ENCODE assay signal across 12 cellular contexts in genomic region chr22:46845281-46846153, GRCh38.
DNase-seq lines count a peak whose midpoint lies in the region; FAIRE-seq and TF ChIP-seq lines count a peak whose summit lies in the region.
"Had no signal": no experiment of that assay in that cellular context is flagged by ENCODE, and none has a peak within 500 bp of the region (broad histone marks: within the 10 kb centered on the region; RNA-seq: fewer than 3 reads in every experiment).

No MANE protein-coding gene starts in this region.

- peak; percentile 72 for TF ChIP-seq CTCF in HFFc6 (IDR thresholded peaks at IDR 0.05)
- peak; percentile 48 for TF ChIP-seq CTCF in cardiac fibroblast (IDR thresholded peaks at IDR 0.05; ENCODE audit: low read depth, low read length)
- peak; percentile 15 for TF ChIP-seq CTCF in kidney (IDR thresholded peaks at IDR 0.05; ENCODE audit: borderline replicate concordance, extremely low read depth, insufficient read depth)

- H3K4me3 ChIP-seq in cardiac fibroblast (replicated peaks in 1 of 2; ENCODE audit: low read depth in 2 of 2, low read length in 2 of 2): no peak overlapping the region
- H3K4me3 ChIP-seq in kidney (ENCODE audit: low read length in 2 of 2): no peak overlapping the region
- H3K4me3 ChIP-seq in stomach smooth muscle (ENCODE audit: low read length in 2 of 2): peak overlapping the region; percentile 52 to 69

- H3K27me3 Mint-ChIP-seq in HFFc6 (ENCODE audit: insufficient read depth): no peaks in the 10 kb centered on the region; the same call in none of the 2 replicates
- H3K27me3 Mint-ChIP-seq: activated T-helper 17 cell treated with anti-CD3 and anti-CD28 coated beads, Interleukin-2, amount 50 U/mL, for 72 hours had no signal

- intact Hi-C loops in kidney (cut with DNase I): no loop called here

- H3K36me3 Mint-ChIP-seq in HFFc6 (ENCODE audit: low read depth): 0 out of 2 replicates have a peak, but pooled peaks cover 9% of the 10 kb centered on the region

- no peaks in the 10 kb centered on the region for H3K36me3 ChIP-seq in kidney (ENCODE audit: control insufficient read depth in 1 of 2, insufficient read depth in 2 of 2, low read length in 2 of 2)
- H3K36me3 ChIP-seq in stomach smooth muscle (ENCODE audit: control insufficient read depth in 2 of 2, insufficient read depth in 2 of 2, low read length in 2 of 2): no peaks in the 10 kb centered on the region

- H3K9me3 ChIP-seq in kidney (ENCODE audit: control insufficient read depth in 1 of 2, low read length in 2 of 2): no peaks in the 10 kb centered on the region
- no peaks in the 10 kb centered on the region for H3K9me3 ChIP-seq in stomach smooth muscle (ENCODE audit: control insufficient read depth in 2 of 2, low read length in 2 of 2)
- H3K9me3 ChIP-seq: Peyer's patch had no signal

- H3K27me3 ChIP-seq in stomach smooth muscle (ENCODE audit: control insufficient read depth in 1 of 2, insufficient read depth in 2 of 2, low read length in 2 of 2): no peaks in the 10 kb centered on the region
- H3K27me3 ChIP-seq: Peyer's patch had no signal

- no peak for FAIRE-seq in kidney (lab: Jason Lieb, UNC)
- FAIRE-seq: GM18507 had no signal

- peaks cover 71% of the 10 kb centered on the region for H3K4me1 Mint-ChIP-seq in HFFc6 (ENCODE audit: low read depth)

- H3K27ac ChIP-seq in kidney (ENCODE audit: low read depth in 2 of 2, low read length in 2 of 2) (no peak overlapping the region), stomach smooth muscle (ENCODE audit: low read length) (no peak overlapping the region)
- H3K27ac ChIP-seq: Peyer's patch had no signal

- no peak overlapping the region for H3K9ac ChIP-seq in kidney (ENCODE audit: low read length in 2 of 2)
- peak overlapping the region in 1 of 2 donors; percentile 66 for H3K9ac ChIP-seq in stomach smooth muscle (ENCODE audit: low read length in 2 of 2)

- H3K4me1 ChIP-seq in kidney (ENCODE audit: control insufficient read depth in 1 of 2, insufficient read depth in 1 of 2, low read depth in 1 of 2, low read length in 2 of 2): no peaks in the 10 kb centered on the region
- H3K4me1 ChIP-seq in stomach smooth muscle (ENCODE audit: control insufficient read depth, insufficient read depth, low read length): peaks cover 6% of the 10 kb centered on the region
- H3K4me1 ChIP-seq: Peyer's patch had no signal

- peak overlapping the region; percentile 27 for H3K27ac Mint-ChIP-seq in HFFc6
- H3K27ac Mint-ChIP-seq: activated T-helper 17 cell treated with anti-CD3 and anti-CD28 coated beads, Interleukin-2, amount 50 U/mL, for 72 hours had no signal

- DNase-seq in HFFc6 (peak; percentile 8), cardiac fibroblast (ENCODE audit: low read depth in 2 of 2) (peak; percentile 74 to 78), kidney (no peak), 8988T (no peak), NCI-H510A treated with DMSO at 0.1 percent for 48 hours (lab: John Stamatoyannopoulos, UW) (no peak), KBM-7 (no peak)
- DNase-seq in NK-92 treated with Interleukin-12 subunit alpha and Interleukin-12 subunit beta, amount 100 ng/mL, for 24 hours (lab: John Stamatoyannopoulos, UW): no peak
- DNase-seq: mesendoderm had no signal

- no peaks in the 10 kb centered on the region for H3K9me3 Mint-ChIP-seq in HFFc6
- H3K9me3 Mint-ChIP-seq: activated T-helper 17 cell treated with anti-CD3 and anti-CD28 coated beads, Interleukin-2, amount 50 U/mL, for 72 hours had no signal

- H3K4me3 Mint-ChIP-seq in HFFc6: peak overlapping the region; percentile 54; the same call in 1 of the 2 replicates
- H3K4me3 Mint-ChIP-seq: activated T-helper 17 cell treated with anti-CD3 and anti-CD28 coated beads, Interleukin-2, amount 50 U/mL, for 72 hours had no signal

- in situ Hi-C loops in KBM-7 (cut with MboI; ENCODE audit: low pct_unique_long_range_greater_than_20kb, low sequenced_read_pairs): no loop called here

Comparison
In these comparisons a context has a peak if more than half of its experiments do, and no peak if none do; other contexts are left out.
1. DNase-seq: peak in HFFc6 (single experiment) and cardiac fibroblast (2 of 2); none in kidney (single experiment), NK-92 treated with Interleukin-12 subunit alpha and Interleukin-12 subunit beta, amount 100 ng/mL, for 24 hours (single experiment), 8988T (single experiment), NCI-H510A treated with DMSO at 0.1 percent for 48 hours (single experiment) and KBM-7 (single experiment).
2. CTCF ChIP-seq: peak in every context shown above with its lines; median percentile 72 in HFFc6; 48 in cardiac fibroblast; 15 in kidney.
3. H3K4me3 ChIP-seq: peak in stomach smooth muscle (2 of 2); none in cardiac fibroblast (0 of 2) and kidney (0 of 2).